ENCODE assay signal across 1 cellular context in genomic region chr1:43974443-43975248, GRCh38.
TF ChIP-seq lines count a peak whose summit lies in the region.

TSS of gene ATP6V0B (plus strand) at chr1:43974960. CDS start at chr1:43975041, 81 bp downstream.

TF ChIP-seq in WTC11, 78 proteins besides CTCF, POLR2A, EP300 and RAD21 (continued from another document):
- TF ChIP-seq STAT6 (CRISPR knock-in tag; conservative IDR thresholded peaks at IDR 0.05; ENCODE audit: low read depth) (no peak), TCF7 (CRISPR knock-in tag; IDR thresholded peaks at IDR 0.05; ENCODE audit: low read depth) (no peak), RORB (CRISPR knock-in tag; IDR thresholded peaks at IDR 0.05) (no peak), E2F1 (CRISPR knock-in tag; IDR thresholded peaks at IDR 0.05) (no peak; the same call in 1 of the 2 replicates), FOXJ3 (CRISPR knock-in tag; IDR thresholded peaks at IDR 0.05; ENCODE audit: borderline replicate concordance) (no peak), AFF4 (CRISPR knock-in tag; IDR thresholded peaks at IDR 0.05; ENCODE audit: borderline replicate concordance) (no peak), ATF3 (CRISPR knock-in tag; conservative IDR thresholded peaks at IDR 0.05) (no peak), AR (CRISPR knock-in tag; IDR thresholded peaks at IDR 0.05) (no peak), TP53 (CRISPR knock-in tag; IDR thresholded peaks at IDR 0.05) (no peak), SP1 (CRISPR knock-in tag; conservative IDR thresholded peaks at IDR 0.05) (peak; percentile 85), USF1 (CRISPR knock-in tag; IDR thresholded peaks at IDR 0.05) (peak; percentile 100), IRF1 (CRISPR knock-in tag; IDR thresholded peaks at IDR 0.05) (no peak), ZNF396 (CRISPR knock-in tag; IDR thresholded peaks at IDR 0.05; ENCODE audit: borderline replicate concordance) (no peak), SOX15 (CRISPR knock-in tag; IDR thresholded peaks at IDR 0.05) (no peak), MYBL2 (CRISPR knock-in tag; IDR thresholded peaks at IDR 0.05) (no peak; the same call in 1 of the 2 replicates), ZNF512 (CRISPR knock-in tag; IDR thresholded peaks at IDR 0.05; ENCODE audit: borderline replicate concordance) (no peak), HMGA2 (CRISPR knock-in tag; IDR thresholded peaks at IDR 0.05) (no peak), ZBTB43 (CRISPR knock-in tag; IDR thresholded peaks at IDR 0.05) (no peak), JUN (CRISPR knock-in tag; IDR thresholded peaks at IDR 0.05) (0 out of 2 replicates have a peak, but pooled peaks have one; percentile 13), ZNF532 (CRISPR knock-in tag; IDR thresholded peaks at IDR 0.05; ENCODE audit: borderline replicate concordance) (no peak; the same call in 1 of the 2 replicates), NR1H2 (CRISPR knock-in tag; IDR thresholded peaks at IDR 0.05) (no peak), CREM (CRISPR knock-in tag; IDR thresholded peaks at IDR 0.05) (peak; percentile 86; the same call in 1 of the 2 replicates), MLX (CRISPR knock-in tag; IDR thresholded peaks at IDR 0.05) (no peak), USF2 (CRISPR knock-in tag; IDR thresholded peaks at IDR 0.05) (peak; percentile 100), OVOL2 (CRISPR knock-in tag; IDR thresholded peaks at IDR 0.05; ENCODE audit: borderline replicate concordance) (no peak), NFE2L1 (CRISPR knock-in tag; IDR thresholded peaks at IDR 0.05) (peak; percentile 75; the same call in 1 of the 2 replicates), KAT7 (CRISPR knock-in tag; IDR thresholded peaks at IDR 0.05; ENCODE audit: borderline replicate concordance) (peak; percentile 75; the same call in 1 of the 2 replicates)
TF ChIP-seq in WTC11: peak in this region for 20.
